ENCODE assay signal across 12 cellular contexts in genomic region chr16:8581923-8582580, GRCh38. TPM values are rescaled to one million over a fixed set of nuclear protein-coding genes. Genes with fewer than 3 reads are reported as not detected.
DNase-seq lines count a peak whose midpoint lies in the region; ATAC-seq and TF ChIP-seq lines count a peak whose summit lies in the region.
"Had no signal": no experiment of that assay in that cellular context is flagged by ENCODE, and none has a peak within 500 bp of the region (broad histone marks: within the 10 kb centered on the region; RNA-seq: fewer than 3 reads in every experiment).

No MANE protein-coding gene starts in this region.

- ATAC-seq in GM21447 (IDR thresholded peaks at IDR 0.05; ENCODE audit: unreplicated experiment) (peak; percentile 51), sciatic nerve (peak; percentile 66)
- ATAC-seq in naive thymus-derived CD8-positive, alpha-beta T cell = no peak

- DNase-seq in NCI-H69 (lab: John Stamatoyannopoulos, UW) (peak; percentile 40), fibroblast of villous mesenchyme (ENCODE audit: low read depth) (peak; percentile 5), sciatic nerve (ENCODE audit: low spot score) (no peak), germinal center (ENCODE audit: low spot score) (no peak), retina (no peak)
- no peak for DNase-seq in naive thymus-derived CD8-positive, alpha-beta T cell
- no peak for DNase-seq in T-helper 2 cell treated with Interferon-gamma antibody and Interleukin-4, amounts not matched to agents 5 μg/mL and 100 μg/mL, for 36 hours (ENCODE audit: low spot score)
- DNase-seq: amniotic stem cell; stimulated activated naive CD4-positive, alpha-beta T cell treated with Interleukin-2 at 50 U/mL for 16 hours had no signal

- H3K4me3 ChIP-seq in fibroblast of villous mesenchyme (ENCODE audit: low read depth, low read length) = no peak overlapping the region
- H3K4me3 ChIP-seq: Peyer's patch had no signal

- H3K9me3 Mint-ChIP-seq in naive thymus-derived CD8-positive, alpha-beta T cell = no peaks in the 10 kb centered on the region
- no peaks in the 10 kb centered on the region for H3K9me3 Mint-ChIP-seq in T-helper 2 cell treated with Interferon-gamma antibody and Interleukin-4, amounts not matched to agents 5 μg/mL and 100 μg/mL, for 36 hours

- intact Hi-C loops in sciatic nerve (cut with DNase I) = no loop called here

- peaks cover 0 to 7% (median 1%) of the 10 kb centered on the region in 4 donors for H3K4me1 Mint-ChIP-seq in naive thymus-derived CD8-positive, alpha-beta T cell
- H3K4me1 Mint-ChIP-seq in T-helper 2 cell treated with Interferon-gamma antibody and Interleukin-4, amounts not matched to agents 5 μg/mL and 100 μg/mL, for 36 hours (ENCODE audit: low read depth) = no peaks in the 10 kb centered on the region

- no peak for TF ChIP-seq CTCF in fibroblast of villous mesenchyme (IDR thresholded peaks at IDR 0.05; ENCODE audit: insufficient read depth, low read depth, low read length)

- POLR2A ChIA-PET in naive thymus-derived CD8-positive, alpha-beta T cell (lab: Charles Lee) = no interaction called here

- peak overlapping the region in 2 of 10 donors; percentile 28 to 57 for H3K27ac Mint-ChIP-seq in naive thymus-derived CD8-positive, alpha-beta T cell
- H3K27ac Mint-ChIP-seq in T-helper 2 cell treated with Interferon-gamma antibody and Interleukin-4, amounts not matched to agents 5 μg/mL and 100 μg/mL, for 36 hours = no peak overlapping the region

- H3K36me3 Mint-ChIP-seq in naive thymus-derived CD8-positive, alpha-beta T cell = no peaks in the 10 kb centered on the region
- no peaks in the 10 kb centered on the region for H3K36me3 Mint-ChIP-seq in T-helper 2 cell treated with Interferon-gamma antibody and Interleukin-4, amounts not matched to agents 5 μg/mL and 100 μg/mL, for 36 hours (ENCODE audit: low read depth)

- no peak overlapping the region for H3K4me3 Mint-ChIP-seq in naive thymus-derived CD8-positive, alpha-beta T cell
- no peak overlapping the region for H3K4me3 Mint-ChIP-seq in T-helper 2 cell treated with Interferon-gamma antibody and Interleukin-4, amounts not matched to agents 5 μg/mL and 100 μg/mL, for 36 hours

- H3K27me3 Mint-ChIP-seq in naive thymus-derived CD8-positive, alpha-beta T cell = peaks cover 8 to 43% (median 24%) of the 10 kb centered on the region in 5 donors
- H3K27me3 Mint-ChIP-seq in T-helper 2 cell treated with Interferon-gamma antibody and Interleukin-4, amounts not matched to agents 5 μg/mL and 100 μg/mL, for 36 hours (ENCODE audit: low read depth) = peaks cover 4% of the 10 kb centered on the region

RNA-seq across cellular contexts. Expression of gene TMEM114, which starts 8.3 kb away (rescaled TPM):
- not detected in 2 replicates for total RNA-seq in fibroblast of villous mesenchyme
- not detected for total RNA-seq in sciatic nerve
- not detected for total RNA-seq in naive thymus-derived CD8-positive, alpha-beta T cell
- not detected for polyA plus RNA-seq in naive thymus-derived CD8-positive, alpha-beta T cell
- total RNA-seq: epithelial cell of proximal tubule, Peyer's patch had no signal

RNA-seq across cellular contexts. Expression of gene METTL22, which starts 39.4 kb away (rescaled TPM):
- total RNA-seq in fibroblast of villous mesenchyme (22.5 and 33.5 TPM in 2 replicates), sciatic nerve (40.6 TPM)
- 10 to 100 TPM; 49.6 to 52.2 TPM for total RNA-seq in naive thymus-derived CD8-positive, alpha-beta T cell
- polyA plus RNA-seq in naive thymus-derived CD8-positive, alpha-beta T cell = 10 to 100 TPM in 2 of 3 donors, 1 to 10 TPM in 1; 6.9 to 12.7 (median 11.1) TPM

Comparison
In these comparisons a context has a peak if more than half of its experiments do, and no peak if none do; other contexts are left out.
1. ATAC-seq: peak in GM21447 (single experiment) and sciatic nerve (single experiment); none in naive thymus-derived CD8-positive, alpha-beta T cell (0 of 2).
2. DNase-seq: peak in NCI-H69 (single experiment) and fibroblast of villous mesenchyme (single experiment); none in sciatic nerve (single experiment), germinal center (single experiment), naive thymus-derived CD8-positive, alpha-beta T cell (0 of 10), retina (single experiment) and T-helper 2 cell treated with Interferon-gamma antibody and Interleukin-4, amounts not matched to agents 5 μg/mL and 100 μg/mL, for 36 hours (single experiment).